In the genomic region with DNA sequence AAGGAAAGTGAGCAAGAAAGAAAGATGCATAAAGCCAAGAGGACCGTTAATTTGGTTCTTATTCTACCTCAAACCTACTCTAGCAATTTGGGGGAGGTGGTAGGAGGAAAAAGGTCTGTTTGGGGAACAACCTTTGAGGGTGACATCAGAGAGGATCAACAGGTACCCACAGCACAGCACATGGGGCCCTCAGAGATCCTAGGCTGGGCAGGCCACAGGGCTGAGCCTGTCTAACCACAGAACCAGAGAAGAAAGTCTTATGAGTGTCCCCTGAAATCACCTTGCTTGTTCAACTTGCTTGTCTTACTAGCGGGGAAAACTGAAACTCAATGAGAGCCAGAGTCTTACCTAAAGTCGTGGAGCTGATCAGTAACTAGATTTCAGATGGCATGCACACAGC, we compare ENCODE assay signal across 1 cellular context.
TF ChIP-seq lines count a peak whose summit lies in the region.

No MANE protein-coding gene starts in this region.

TF ChIP-seq in HepG2, 621 proteins besides CTCF, POLR2A, EP300 and RAD21 (continued from another document):
- TF ChIP-seq, protein P1, sequence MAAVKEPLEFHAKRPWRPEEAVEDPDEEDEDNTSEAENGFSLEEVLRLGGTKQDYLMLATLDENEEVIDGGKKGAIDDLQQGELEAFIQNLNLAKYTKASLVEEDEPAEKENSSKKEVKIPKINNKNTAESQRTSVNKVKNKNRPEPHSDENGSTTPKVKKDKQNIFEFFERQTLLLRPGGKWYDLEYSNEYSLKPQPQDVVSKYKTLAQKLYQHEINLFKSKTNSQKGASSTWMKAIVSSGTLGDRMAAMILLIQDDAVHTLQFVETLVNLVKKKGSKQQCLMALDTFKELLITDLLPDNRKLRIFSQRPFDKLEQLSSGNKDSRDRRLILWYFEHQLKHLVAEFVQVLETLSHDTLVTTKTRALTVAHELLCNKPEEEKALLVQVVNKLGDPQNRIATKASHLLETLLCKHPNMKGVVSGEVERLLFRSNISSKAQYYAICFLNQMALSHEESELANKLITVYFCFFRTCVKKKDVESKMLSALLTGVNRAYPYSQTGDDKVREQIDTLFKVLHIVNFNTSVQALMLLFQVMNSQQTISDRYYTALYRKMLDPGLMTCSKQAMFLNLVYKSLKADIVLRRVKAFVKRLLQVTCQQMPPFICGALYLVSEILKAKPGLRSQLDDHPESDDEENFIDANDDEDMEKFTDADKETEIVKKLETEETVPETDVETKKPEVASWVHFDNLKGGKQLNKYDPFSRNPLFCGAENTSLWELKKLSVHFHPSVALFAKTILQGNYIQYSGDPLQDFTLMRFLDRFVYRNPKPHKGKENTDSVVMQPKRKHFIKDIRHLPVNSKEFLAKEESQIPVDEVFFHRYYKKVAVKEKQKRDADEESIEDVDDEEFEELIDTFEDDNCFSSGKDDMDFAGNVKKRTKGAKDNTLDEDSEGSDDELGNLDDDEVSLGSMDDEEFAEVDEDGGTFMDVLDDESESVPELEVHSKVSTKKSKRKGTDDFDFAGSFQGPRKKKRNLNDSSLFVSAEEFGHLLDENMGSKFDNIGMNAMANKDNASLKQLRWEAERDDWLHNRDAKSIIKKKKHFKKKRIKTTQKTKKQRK (IDR thresholded peaks at IDR 0.05; ENCODE audit: low read length): no peak
- TF ChIP-seq SAP130 (CRISPR knock-in tag; IDR thresholded peaks at IDR 0.05; ENCODE audit: low read depth): no peak
- no peak for TF ChIP-seq ZNF850 (CRISPR knock-in tag; conservative IDR thresholded peaks at IDR 0.05)
